ENCODE assay signal across 25 cellular contexts in genomic region chr15:81197688-81198281, GRCh38. TPM values are rescaled to one million over a fixed set of nuclear protein-coding genes. Genes with fewer than 3 reads are reported as not detected.
"Had no signal": no experiment of that assay in that cellular context is flagged by ENCODE, and none has a peak within 500 bp of the region (broad histone marks: within the 10 kb centered on the region; RNA-seq: fewer than 3 reads in every experiment).

No MANE protein-coding gene starts in this region.

- H3K4me1 Mint-ChIP-seq: IgD-negative memory B cell had no signal

- H3K4me2 ChIP-seq: KMS-11, SK-N-SH had no signal

- H3K9me2 ChIP-seq: SK-N-SH had no signal

- H3K36me3 Mint-ChIP-seq: IgD-negative memory B cell, T-cell had no signal

- H3K4me3 Mint-ChIP-seq: IgD-negative memory B cell, T-cell had no signal

- DNase-seq: Kasumi-1; MM.1S; NCI-H1092 treated with DMSO at 0.1 percent for 48 hours; NCI-H1436; NCI-H187; NCI-H2029; NCI-H2081 treated with DMSO at 0.1 percent for 48 hours; NCI-H2171; NCI-H226; NCI-H446; NCI-H510A; NCI-H524 treated with DMSO at 0.1 percent for 48 hours; NCI-H69; NCI-H774; NK-92 treated with Interleukin-12 subunit alpha and Interleukin-12 subunit beta, amount 100 ng/mL, for 24 hours; PC-3; SHP77; SK-N-SH; SW 1271; T-cell had no signal

- H3K27ac ChIP-seq: KMS-11 had no signal

- H3K27ac Mint-ChIP-seq: IgD-negative memory B cell, T-cell had no signal

- H3K9me3 Mint-ChIP-seq: IgD-negative memory B cell, T-cell had no signal

- ATAC-seq: HepG2, K562, PC-3, T-cell had no signal

- H3K4me3 ChIP-seq: K562 had no signal

RNA-seq across cellular contexts. Expression of gene IL16, which starts 1.1 kb away (rescaled TPM):
- total RNA-seq: HepG2, M059J had no signal
- polyA plus RNA-seq: SK-N-SH had no signal
